Comparison of ENCODE assay signal across 37 cellular contexts in the genomic region with DNA sequence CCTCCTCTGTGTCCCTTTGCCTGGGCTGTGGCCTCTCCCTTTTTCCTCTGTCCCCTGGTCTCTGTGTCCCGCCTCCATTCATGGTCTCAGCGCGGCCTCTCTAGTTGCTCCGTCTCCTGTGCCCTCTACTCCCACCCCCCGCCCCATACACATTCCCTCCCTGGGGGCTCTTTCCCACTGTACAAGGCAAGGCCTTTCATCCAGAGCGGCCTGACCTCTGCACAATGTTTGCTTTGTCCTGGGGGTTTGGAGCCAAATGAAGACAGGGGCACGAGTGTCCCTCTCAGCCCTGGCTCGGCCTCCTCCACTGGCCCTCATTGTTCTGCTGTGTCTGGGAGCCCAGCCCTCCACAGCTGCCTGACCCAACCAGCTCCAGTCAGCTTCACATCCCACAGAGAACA.
DNase-seq lines count a peak whose midpoint lies in the region; ATAC-seq and TF ChIP-seq lines count a peak whose summit lies in the region.
"Had no signal": no experiment of that assay in that cellular context is flagged by ENCODE, and none has a peak within 500 bp of the region (broad histone marks: within the 10 kb centered on the region; RNA-seq: fewer than 3 reads in every experiment).

No MANE protein-coding gene starts in this region.

- H3K36me3 Mint-ChIP-seq in neural progenitor cell = no peaks in the 10 kb centered on the region
- H3K36me3 Mint-ChIP-seq in activated CD4-positive, alpha-beta memory T cell treated with anti-CD3 and anti-CD28 coated beads, Interleukin-2, amount 10 ng/mL, durations not matched to agents 7 days and 5 days (ENCODE audit: low read depth) = peaks cover 3% of the 10 kb centered on the region
- no peaks in the 10 kb centered on the region for H3K36me3 Mint-ChIP-seq in stimulated activated memory B cell treated with anti-CD40 and anti-IgM and Interleukin-4, amounts not matched to agents 10 μg/mL and 1 μg/mL and 100 μg/mL, for 72 hours
- peaks cover 2% of the 10 kb centered on the region for H3K36me3 Mint-ChIP-seq in activated T-cell treated with anti-CD3 and anti-CD28 coated beads, Interleukin-2, amount 50 U/mL, for 4 hours (ENCODE audit: insufficient read depth)
- H3K36me3 Mint-ChIP-seq: activated naive CD8-positive, alpha-beta T cell treated with anti-CD3 and anti-CD28 coated beads, Interleukin-2, amount 10 ng/mL, durations not matched to agents 7 days and 5 days had no signal

- peak overlapping the region; percentile 58 for H3K27ac Mint-ChIP-seq in neural progenitor cell
- H3K27ac Mint-ChIP-seq in activated CD4-positive, alpha-beta memory T cell treated with anti-CD3 and anti-CD28 coated beads, Interleukin-2, amount 10 ng/mL, durations not matched to agents 7 days and 5 days = no peak overlapping the region
- no peak overlapping the region for H3K27ac Mint-ChIP-seq in stimulated activated memory B cell treated with anti-CD40 and anti-IgM and Interleukin-4, amounts not matched to agents 10 μg/mL and 1 μg/mL and 100 μg/mL, for 72 hours
- H3K27ac Mint-ChIP-seq: activated CD8-positive, alpha-beta memory T cell treated with anti-CD3 and anti-CD28 coated beads, Interleukin-2, amount 10 ng/mL, durations not matched to agents 7 days and 5 days; activated naive CD8-positive, alpha-beta T cell treated with anti-CD3 and anti-CD28 coated beads, Interleukin-2, amount 10 ng/mL, durations not matched to agents 7 days and 5 days; natural killer cell treated with Interleukin-12 subunit alpha and Interleukin-12 subunit beta and Interleukin-15 and Interleukin-18, amount 100 ng/mL, for 72 hours had no signal

- H3K4me1 ChIP-seq in neural progenitor cell = peaks cover 19% of the 10 kb centered on the region
- H3K4me1 ChIP-seq: BLaER1 treated with 17β-estradiol and CSF1 and Interleukin-3, amounts not matched to agents 10 nM and 100 nM; foreskin keratinocyte; left ventricle myocardium inferior; prostate gland; sigmoid colon; SJSA1; upper lobe of left lung had no signal

- no peak overlapping the region for H3K9ac ChIP-seq in neural progenitor cell
- H3K9ac ChIP-seq: BLaER1 treated with 17β-estradiol and CSF1 and Interleukin-3, amounts not matched to agents 10 nM and 100 nM had no signal

- H3F3A ChIP-seq in neural progenitor cell (ENCODE audit: low read depth) = peaks cover 9% of the 10 kb centered on the region

- H3K4me3 Mint-ChIP-seq in neural progenitor cell = peak overlapping the region; percentile 56
- H3K4me3 Mint-ChIP-seq in activated CD4-positive, alpha-beta memory T cell treated with anti-CD3 and anti-CD28 coated beads, Interleukin-2, amount 10 ng/mL, durations not matched to agents 7 days and 5 days = no peak overlapping the region
- H3K4me3 Mint-ChIP-seq in stimulated activated memory B cell treated with anti-CD40 and anti-IgM and Interleukin-4, amounts not matched to agents 10 μg/mL and 1 μg/mL and 100 μg/mL, for 72 hours = no peak overlapping the region
- H3K4me3 Mint-ChIP-seq in activated T-cell treated with anti-CD3 and anti-CD28 coated beads, Interleukin-2, amount 50 U/mL, for 4 hours = no peak overlapping the region
- H3K4me3 Mint-ChIP-seq: activated CD8-positive, alpha-beta memory T cell treated with anti-CD3 and anti-CD28 coated beads, Interleukin-2, amount 10 ng/mL, durations not matched to agents 7 days and 5 days; activated naive CD8-positive, alpha-beta T cell treated with anti-CD3 and anti-CD28 coated beads, Interleukin-2, amount 10 ng/mL, durations not matched to agents 7 days and 5 days; H9; natural killer cell treated with Interleukin-12 subunit alpha and Interleukin-12 subunit beta and Interleukin-15 and Interleukin-18, amount 100 ng/mL, for 72 hours had no signal

- peak; percentile 25 to 93 (median 89) for DNase-seq in dorsolateral prefrontal cortex
- DNase-seq in inferior parietal cortex (ENCODE audit: extremely low spot score) = peak; percentile 83
- peak; percentile 81 for DNase-seq in neural progenitor cell (ENCODE audit: low spot score)
- peak; percentile 94 for DNase-seq in superior temporal gyrus (ENCODE audit: extremely low spot score)
- no peak for DNase-seq in activated CD4-positive, alpha-beta memory T cell treated with anti-CD3 and anti-CD28 coated beads, Interleukin-2, amount 10 ng/mL, durations not matched to agents 7 days and 5 days
- DNase-seq in activated T-cell treated with anti-CD3 and anti-CD28 coated beads, Interleukin-2, amount 50 U/mL, for 4 hours = no peak
- DNase-seq: activated CD4-positive, alpha-beta T cell treated with anti-CD3 and anti-CD28 coated beads for 48 hours; activated CD8-positive, alpha-beta memory T cell treated with anti-CD3 and anti-CD28 coated beads, Interleukin-2, amount 10 ng/mL, durations not matched to agents 7 days and 5 days; activated gamma-delta T cell treated with Interleukin-2 at 50 U/mL for 16 hours; activated naive CD8-positive, alpha-beta T cell treated with anti-CD3 and anti-CD28 coated beads, Interleukin-2, amount 10 ng/mL, durations not matched to agents 7 days and 5 days; activated T-cell treated with anti-CD3 and anti-CD28 coated beads, Interleukin-2, amount 50 U/mL, for 48 hours; central memory CD4-positive, alpha-beta T cell; cortex of kidney; DMS153; foreskin keratinocyte; H9; KG1; left ventricle myocardium inferior; NCI-H1092 treated with DMSO at 0.1 percent for 48 hours; NCI-H1694 treated with DMSO at 0.1 percent for 48 hours; NCI-H2171; OCI-M1; sigmoid colon; stimulated activated CD4-positive, alpha-beta T cell treated with anti-CD3 and anti-CD28 coated beads, Interleukin-12 subunit alpha, Interleukin-12 subunit beta, amount 100 ng/mL, for 4 hours; stimulated activated CD4-positive, alpha-beta T cell treated with anti-CD3 and anti-CD28 coated beads, Interleukin-2, amount 100 ng/mL, for 48 hours; T1000 had no signal

- no peak for ATAC-seq in stimulated activated memory B cell treated with anti-CD40 and anti-IgM and Interleukin-4, amounts not matched to agents 10 μg/mL and 1 μg/mL and 100 μg/mL, for 72 hours
- ATAC-seq in activated T-cell treated with anti-CD3 and anti-CD28 coated beads, Interleukin-2, amount 50 U/mL, for 4 hours = no peak
- ATAC-seq: activated CD8-positive, alpha-beta memory T cell treated with anti-CD3 and anti-CD28 coated beads, Interleukin-2, amount 10 ng/mL, durations not matched to agents 7 days and 5 days; esophagus mucosa; foreskin keratinocyte; natural killer cell treated with Interleukin-12 subunit alpha and Interleukin-12 subunit beta and Interleukin-15 and Interleukin-18, amount 100 ng/mL, for 72 hours had no signal

- H2AFZ ChIP-seq in neural progenitor cell (replicated peaks) = peak overlapping the region; percentile 87
- H2AFZ ChIP-seq: hepatocyte had no signal

- H3K36me3 ChIP-seq in neural progenitor cell = no peaks in the 10 kb centered on the region
- H3K36me3 ChIP-seq: BLaER1 treated with 17β-estradiol and CSF1 and Interleukin-3, amounts not matched to agents 10 nM and 100 nM; left ventricle myocardium inferior; prostate gland; sigmoid colon; SJSA1; upper lobe of left lung had no signal

- H3K27me3 Mint-ChIP-seq in neural progenitor cell (ENCODE audit: insufficient read depth, low read depth) = peaks cover 2% of the 10 kb centered on the region
- H3K27me3 Mint-ChIP-seq in activated CD4-positive, alpha-beta memory T cell treated with anti-CD3 and anti-CD28 coated beads, Interleukin-2, amount 10 ng/mL, durations not matched to agents 7 days and 5 days = no peaks in the 10 kb centered on the region
- H3K27me3 Mint-ChIP-seq in stimulated activated memory B cell treated with anti-CD40 and anti-IgM and Interleukin-4, amounts not matched to agents 10 μg/mL and 1 μg/mL and 100 μg/mL, for 72 hours = no peaks in the 10 kb centered on the region
- H3K27me3 Mint-ChIP-seq in activated T-cell treated with anti-CD3 and anti-CD28 coated beads, Interleukin-2, amount 50 U/mL, for 4 hours (ENCODE audit: low read depth) = no peaks in the 10 kb centered on the region
- H3K27me3 Mint-ChIP-seq: activated CD8-positive, alpha-beta memory T cell treated with anti-CD3 and anti-CD28 coated beads, Interleukin-2, amount 10 ng/mL, durations not matched to agents 7 days and 5 days; activated naive CD8-positive, alpha-beta T cell treated with anti-CD3 and anti-CD28 coated beads, Interleukin-2, amount 10 ng/mL, durations not matched to agents 7 days and 5 days had no signal

- H3K4me1 Mint-ChIP-seq in neural progenitor cell = peaks cover 20% of the 10 kb centered on the region
- no peaks in the 10 kb centered on the region for H3K4me1 Mint-ChIP-seq in activated CD4-positive, alpha-beta memory T cell treated with anti-CD3 and anti-CD28 coated beads, Interleukin-2, amount 10 ng/mL, durations not matched to agents 7 days and 5 days
- H3K4me1 Mint-ChIP-seq in stimulated activated memory B cell treated with anti-CD40 and anti-IgM and Interleukin-4, amounts not matched to agents 10 μg/mL and 1 μg/mL and 100 μg/mL, for 72 hours = no peaks in the 10 kb centered on the region
- H3K4me1 Mint-ChIP-seq in activated T-cell treated with anti-CD3 and anti-CD28 coated beads, Interleukin-2, amount 50 U/mL, for 4 hours (ENCODE audit: low read depth) = no peaks in the 10 kb centered on the region
- H3K4me1 Mint-ChIP-seq: activated CD8-positive, alpha-beta memory T cell treated with anti-CD3 and anti-CD28 coated beads, Interleukin-2, amount 10 ng/mL, durations not matched to agents 7 days and 5 days; activated naive CD8-positive, alpha-beta T cell treated with anti-CD3 and anti-CD28 coated beads, Interleukin-2, amount 10 ng/mL, durations not matched to agents 7 days and 5 days; H9 had no signal

- intact Hi-C loops in dorsolateral prefrontal cortex (cut with DNase I) = loop anchor here (1.0 to 5.0 kb wide), 2 partner anchors 39 to 40 kb away; no protein-coding TSS in a partner anchor

- POLR2A ChIA-PET in activated CD4-positive, alpha-beta memory T cell treated with anti-CD3 and anti-CD28 coated beads, Interleukin-2, amount 10 ng/mL, durations not matched to agents 7 days and 5 days (lab: Charles Lee) = no interaction called here

- H3K79me2 ChIP-seq in neural progenitor cell (ENCODE audit: low read depth) = no peaks in the 10 kb centered on the region
- H3K79me2 ChIP-seq: hepatocyte had no signal

- no peaks in the 10 kb centered on the region for H3K9me3 ChIP-seq in neural progenitor cell (ENCODE audit: low read depth)
- H3K9me3 ChIP-seq: prostate gland, sigmoid colon, SJSA1 had no signal

- TF ChIP-seq CTCF in dorsolateral prefrontal cortex (IDR thresholded peaks at IDR 0.05 in 54 of 56, conservative IDR thresholded peaks at IDR 0.05 in 2 of 56; ENCODE audit: low read depth in 1 of 56, partially characterized antibody in 56 of 56) (peak in 9 of 56 donors; percentile 7 to 31 (median 17)), neural progenitor cell (IDR thresholded peaks at IDR 0.05) (no peak)

- peak overlapping the region; percentile 61 for H3K4me2 ChIP-seq in neural progenitor cell
- H3K4me2 ChIP-seq: BLaER1 treated with 17β-estradiol and CSF1 and Interleukin-3, amounts not matched to agents 10 nM and 100 nM; hepatocyte had no signal

- peaks cover 5% of the 10 kb centered on the region for H3K9me3 Mint-ChIP-seq in neural progenitor cell
- H3K9me3 Mint-ChIP-seq in activated CD4-positive, alpha-beta memory T cell treated with anti-CD3 and anti-CD28 coated beads, Interleukin-2, amount 10 ng/mL, durations not matched to agents 7 days and 5 days = peaks cover 23% of the 10 kb centered on the region
- H3K9me3 Mint-ChIP-seq in stimulated activated memory B cell treated with anti-CD40 and anti-IgM and Interleukin-4, amounts not matched to agents 10 μg/mL and 1 μg/mL and 100 μg/mL, for 72 hours = peaks cover 18% of the 10 kb centered on the region
- H3K9me3 Mint-ChIP-seq in activated T-cell treated with anti-CD3 and anti-CD28 coated beads, Interleukin-2, amount 50 U/mL, for 4 hours = peaks cover 14% of the 10 kb centered on the region

- H3K27ac ChIP-seq in dorsolateral prefrontal cortex (peak overlapping the region in 29 of 59 donors; percentile 5 to 84 (median 63)), neural progenitor cell (peak overlapping the region; percentile 29)
- H3K27ac ChIP-seq: BLaER1 treated with 17β-estradiol and CSF1 and Interleukin-3, amounts not matched to agents 10 nM and 100 nM; foreskin keratinocyte; hepatocyte; HL-60; left ventricle myocardium inferior; prostate gland; RWPE1; sigmoid colon; SJSA1; upper lobe of left lung; VCaP had no signal

- H4K20me1 ChIP-seq in neural progenitor cell (ENCODE audit: low read depth) = no peaks in the 10 kb centered on the region
- H4K20me1 ChIP-seq: BLaER1 treated with 17β-estradiol and CSF1 and Interleukin-3, amounts not matched to agents 10 nM and 100 nM had no signal

- peak overlapping the region in 13 of 59 donors; percentile 0 to 53 (median 25) for H3K4me3 ChIP-seq in dorsolateral prefrontal cortex
- peak overlapping the region; percentile 11 for H3K4me3 ChIP-seq in neural progenitor cell
- H3K4me3 ChIP-seq: BLaER1 treated with 17β-estradiol and CSF1 and Interleukin-3, amounts not matched to agents 10 nM and 100 nM; hepatocyte; left ventricle myocardium inferior; prostate gland; sigmoid colon; SJSA1; upper lobe of left lung had no signal

- CTCF ChIA-PET in activated CD4-positive, alpha-beta memory T cell treated with anti-CD3 and anti-CD28 coated beads, Interleukin-2, amount 10 ng/mL, durations not matched to agents 7 days and 5 days (lab: Charles Lee) = no interaction called here

- peaks cover 0 to 7% (median 0%) of the 10 kb centered on the region in 45 donors for H3K27me3 ChIP-seq in dorsolateral prefrontal cortex
- H3K27me3 ChIP-seq in neural progenitor cell = no peaks in the 10 kb centered on the region
- H3K27me3 ChIP-seq: BLaER1 treated with 17β-estradiol and CSF1 and Interleukin-3, amounts not matched to agents 10 nM and 100 nM; foreskin keratinocyte; hepatocyte; sigmoid colon; SJSA1; upper lobe of left lung had no signal

Comparison
In these comparisons a context has a peak if more than half of its experiments do, and no peak if none do; other contexts are left out.
1. DNase-seq: peak in dorsolateral prefrontal cortex (10 of 10), inferior parietal cortex (single experiment), neural progenitor cell (single experiment) and superior temporal gyrus (single experiment); none in activated CD4-positive, alpha-beta memory T cell treated with anti-CD3 and anti-CD28 coated beads, Interleukin-2, amount 10 ng/mL, durations not matched to agents 7 days and 5 days (single experiment) and activated T-cell treated with anti-CD3 and anti-CD28 coated beads, Interleukin-2, amount 50 U/mL, for 4 hours (single experiment).